In genomic region chr18:77138270-77138669, GRCh38 we compare ENCODE assay signal across 1 cellular context.
TF ChIP-seq lines count a peak whose summit lies in the region.

No MANE protein-coding gene starts in this region.

TF ChIP-seq in IMR-90, 13 proteins besides CTCF, POLR2A, EP300 and RAD21 (continued from another document):
- TF ChIP-seq ELK1 (IDR thresholded peaks at IDR 0.05; ENCODE audit: borderline replicate concordance, low read depth, low read length) = no peak
- no peak for TF ChIP-seq NFE2L2 (IDR thresholded peaks at IDR 0.05; ENCODE audit: low read depth, low read length)
- no peak for TF ChIP-seq MAFK (IDR thresholded peaks at IDR 0.05; ENCODE audit: low read depth, low read length)
